Comparison of ENCODE assay signal across 17 cellular contexts in the genomic region with DNA sequence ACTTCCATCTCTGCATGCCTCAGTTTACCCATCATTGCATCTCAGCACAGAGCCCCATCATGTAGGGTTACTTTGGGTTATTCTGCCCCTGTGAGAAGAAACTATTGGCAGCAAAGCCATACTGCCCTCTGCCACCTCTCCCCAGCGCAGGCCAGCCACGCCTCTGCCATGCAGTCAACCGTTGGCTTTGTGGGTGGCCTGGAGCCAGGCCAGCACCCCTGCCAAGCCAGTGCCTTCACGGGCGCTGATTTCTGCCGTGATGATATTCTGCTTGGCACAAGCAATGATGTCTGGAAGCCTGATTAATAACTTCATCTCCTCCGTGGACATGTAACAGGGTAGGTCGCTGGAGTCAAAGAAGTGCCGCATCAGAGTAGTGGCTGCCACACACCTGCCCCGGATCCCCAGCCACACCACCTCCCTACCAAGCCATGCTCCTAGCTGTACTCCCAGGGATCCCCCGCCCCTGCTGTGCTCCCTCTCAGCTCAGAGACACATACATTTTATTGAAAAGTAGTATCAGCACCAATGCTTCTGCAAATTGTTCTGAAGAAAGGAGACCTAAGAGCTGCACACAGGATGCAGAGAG. TPM values are rescaled to one million over a fixed set of nuclear protein-coding genes. Genes with fewer than 3 reads are reported as not detected.
DNase-seq lines count a peak whose midpoint lies in the region; ATAC-seq and TF ChIP-seq lines count a peak whose summit lies in the region.
"Had no signal": no experiment of that assay in that cellular context is flagged by ENCODE, and none has a peak within 500 bp of the region (broad histone marks: within the 10 kb centered on the region; RNA-seq: fewer than 3 reads in every experiment).

No MANE protein-coding gene starts in this region.

- H3K4me1 ChIP-seq in left ventricle myocardium inferior (no peaks in the 10 kb centered on the region), stomach (peaks cover 0 to 6% (median 0%) of the 10 kb centered on the region in 4 donors)

- TF ChIP-seq CTCF in left ventricle myocardium inferior (IDR thresholded peaks at IDR 0.05; ENCODE audit: borderline replicate concordance) (no peak), stomach (IDR thresholded peaks at IDR 0.05) (no peak)

- H3K4me3 ChIP-seq in left ventricle myocardium inferior (no peak overlapping the region), stomach (no peak overlapping the region)

- ATAC-seq in GM18502 (IDR thresholded peaks at IDR 0.05; ENCODE audit: poor library complexity, unreplicated experiment) (no peak), HG02763 (IDR thresholded peaks at IDR 0.05; ENCODE audit: unreplicated experiment) (no peak)

- H3K27me3 ChIP-seq in left ventricle myocardium inferior (ENCODE audit: low read depth) = no peaks in the 10 kb centered on the region
- H3K27me3 ChIP-seq in stomach = peaks cover 0 to 18% (median 0%) of the 10 kb centered on the region in 3 donors

- H3K27ac ChIP-seq in left ventricle myocardium inferior (replicated peaks) (no peak overlapping the region), stomach (no peak overlapping the region)

- DNase-seq in NCI-H2107 treated with DMSO at 0.1 percent for 48 hours (lab: John Stamatoyannopoulos, UW; ENCODE audit: unreplicated experiment) (peak; percentile 15), NCI-H2107 (lab: John Stamatoyannopoulos, UW) (no peak), NCI-H345 (lab: John Stamatoyannopoulos, UW) (peak; percentile 54), left ventricle myocardium inferior (peak; percentile 26), stomach (peak; percentile 34), dedifferentiated amniotic fluid mesenchymal stem cell (ENCODE audit: extremely low spot score) (no peak)
- DNase-seq: activated CD4-positive, CD25-positive, alpha-beta regulatory T cell treated with anti-CD3 and anti-CD28 coated beads, Interleukin-2, amount 50 U/mL, for 72 hours; activated gamma-delta T cell treated with Interleukin-2 at 50 U/mL for 16 hours; CD4-positive, alpha-beta memory T cell; naive B cell; NCI-H2171 treated with DMSO at 0.1 percent for 48 hours; SIG-M5; stimulated activated CD4-positive, alpha-beta T cell treated with anti-CD3 and anti-CD28 coated beads, Interleukin-12 subunit alpha, Interleukin-12 subunit beta, amount 100 ng/mL, for 4 hours; stimulated activated naive CD4-positive, alpha-beta T cell had no signal

- no peak for TF ChIP-seq POLR2A in stomach (IDR thresholded peaks at IDR 0.05)

- H3K36me3 ChIP-seq in left ventricle myocardium inferior (no peaks in the 10 kb centered on the region), stomach (no peaks in the 10 kb centered on the region)

- TF ChIP-seq EP300 in stomach (IDR thresholded peaks at IDR 0.05) = no peak

- intact Hi-C loops in left ventricle myocardium inferior (cut with micrococcal nuclease) = no loop called here
- intact Hi-C loops in stomach (cut with DNase I; ENCODE audit: low total_unique reads) = no loop called here

- 31 to 42% (median 32%) methylated on average over 10 to 11 of the region's 11 CpGs for WGBS in stomach, 5 donors

- H3K9me3 ChIP-seq in left ventricle myocardium inferior (replicated peaks) (no peaks in the 10 kb centered on the region), stomach (no peaks in the 10 kb centered on the region)

RNA-seq across cellular contexts. Expression of a gene that starts 15.0 kb away (rescaled TPM):
- total RNA-seq in left ventricle myocardium inferior (71.2 TPM), stomach (10 to 100 TPM in 3 of 5 donors, 1 to 10 TPM in 1, under 1 TPM in 1; 0.58 to 21.0 (median 10.3) TPM)
- 1 to 10 TPM; 2.1 to 5.3 (median 2.7) TPM for polyA plus RNA-seq in stomach

RNA-seq across cellular contexts. Expression of a gene that starts 28.6 kb away (rescaled TPM):
- total RNA-seq in left ventricle myocardium inferior (not detected), stomach (not detected)
- polyA plus RNA-seq in stomach = not detected
- total RNA-seq: CD4-positive, alpha-beta memory T cell; liver had no signal
- polyA plus RNA-seq: CD4-positive, alpha-beta memory T cell; liver had no signal

RNA-seq across cellular contexts. Expression of a gene that starts 41.7 kb away (rescaled TPM):
- total RNA-seq in left ventricle myocardium inferior (1.8 TPM), stomach (10 to 100 TPM; 13.6 to 70.3 (median 27.7) TPM)
- 10 to 100 TPM; 10.4 to 23.0 (median 13.3) TPM for polyA plus RNA-seq in stomach

RNA-seq across cellular contexts. Expression of a gene that starts 47.4 kb away (rescaled TPM):
- total RNA-seq in left ventricle myocardium inferior = not detected
- not detected for total RNA-seq in stomach
- under 1 TPM in 2 of 3 donors, not detected in 1; 0.30 to 0.76 TPM for polyA plus RNA-seq in stomach
- total RNA-seq: CD4-positive, alpha-beta memory T cell; liver had no signal

RNA-seq across cellular contexts. Expression of a gene that starts 49.3 kb away (rescaled TPM):
- total RNA-seq in left ventricle myocardium inferior (13.7 TPM), stomach (10 to 100 TPM in 4 of 5 donors, not detected in 1; 10.6 to 74.1 (median 39.3) TPM)
- 100 to 1,000 TPM; 101 to 138 (median 133) TPM for polyA plus RNA-seq in stomach

Comparison
In these comparisons a context has a peak if more than half of its experiments do, and no peak if none do; other contexts are left out.
1. DNase-seq: peak in NCI-H2107 treated with DMSO at 0.1 percent for 48 hours (single experiment), NCI-H345 (single experiment), left ventricle myocardium inferior (single experiment) and stomach (single experiment); none in NCI-H2107 (single experiment) and dedifferentiated amniotic fluid mesenchymal stem cell (single experiment).